Comparison of ENCODE assay signal across 2 cellular contexts in genomic region chr10:5583525-5584175, GRCh38.
TF ChIP-seq lines count a peak whose summit lies in the region.

No MANE protein-coding gene starts in this region.

TF ChIP-seq in IMR-90, 13 proteins besides CTCF, POLR2A, EP300 and RAD21 (continued from another document):
- TF ChIP-seq, protein P1, sequence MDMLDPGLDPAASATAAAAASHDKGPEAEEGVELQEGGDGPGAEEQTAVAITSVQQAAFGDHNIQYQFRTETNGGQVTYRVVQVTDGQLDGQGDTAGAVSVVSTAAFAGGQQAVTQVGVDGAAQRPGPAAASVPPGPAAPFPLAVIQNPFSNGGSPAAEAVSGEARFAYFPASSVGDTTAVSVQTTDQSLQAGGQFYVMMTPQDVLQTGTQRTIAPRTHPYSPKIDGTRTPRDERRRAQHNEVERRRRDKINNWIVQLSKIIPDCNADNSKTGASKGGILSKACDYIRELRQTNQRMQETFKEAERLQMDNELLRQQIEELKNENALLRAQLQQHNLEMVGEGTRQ (IDR thresholded peaks at IDR 0.05; ENCODE audit: low read depth, low read length), result no peak
- no peak for TF ChIP-seq RCOR1 (IDR thresholded peaks at IDR 0.05; ENCODE audit: insufficient replicate concordance, low read length)
- no peak for TF ChIP-seq CEBPB (IDR thresholded peaks at IDR 0.05; ENCODE audit: low read depth, low read length)

TF ChIP-seq in WTC11, 78 proteins besides CTCF, POLR2A, EP300 and RAD21 (continued from another document):
- TF ChIP-seq ATF6 (CRISPR knock-in tag; IDR thresholded peaks at IDR 0.05), result no peak
- no peak for TF ChIP-seq ZNF671 (CRISPR knock-in tag; IDR thresholded peaks at IDR 0.05)
- TF ChIP-seq CREM (CRISPR knock-in tag; IDR thresholded peaks at IDR 0.05), result no peak
- no peak for TF ChIP-seq RORB (CRISPR knock-in tag; IDR thresholded peaks at IDR 0.05)
- TF ChIP-seq PRRX2 (CRISPR knock-in tag; IDR thresholded peaks at IDR 0.05), result no peak
- TF ChIP-seq NR2C2 (CRISPR knock-in tag; IDR thresholded peaks at IDR 0.05), result no peak
- TF ChIP-seq JUN (CRISPR knock-in tag; IDR thresholded peaks at IDR 0.05), result no peak
- TF ChIP-seq TEAD4 (CRISPR knock-in tag; IDR thresholded peaks at IDR 0.05), result no peak
- TF ChIP-seq, protein P2, sequence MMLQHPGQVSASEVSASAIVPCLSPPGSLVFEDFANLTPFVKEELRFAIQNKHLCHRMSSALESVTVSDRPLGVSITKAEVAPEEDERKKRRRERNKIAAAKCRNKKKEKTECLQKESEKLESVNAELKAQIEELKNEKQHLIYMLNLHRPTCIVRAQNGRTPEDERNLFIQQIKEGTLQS (CRISPR knock-in tag; conservative IDR thresholded peaks at IDR 0.05), result no peak
- TF ChIP-seq GTF2I (CRISPR knock-in tag; conservative IDR thresholded peaks at IDR 0.05), result no peak
- TF ChIP-seq OVOL2 (CRISPR knock-in tag; IDR thresholded peaks at IDR 0.05; ENCODE audit: borderline replicate concordance), result no peak
- TF ChIP-seq TP53 (CRISPR knock-in tag; IDR thresholded peaks at IDR 0.05), result no peak
